12 cellular contexts compared by ENCODE assay signal in the genomic region with DNA sequence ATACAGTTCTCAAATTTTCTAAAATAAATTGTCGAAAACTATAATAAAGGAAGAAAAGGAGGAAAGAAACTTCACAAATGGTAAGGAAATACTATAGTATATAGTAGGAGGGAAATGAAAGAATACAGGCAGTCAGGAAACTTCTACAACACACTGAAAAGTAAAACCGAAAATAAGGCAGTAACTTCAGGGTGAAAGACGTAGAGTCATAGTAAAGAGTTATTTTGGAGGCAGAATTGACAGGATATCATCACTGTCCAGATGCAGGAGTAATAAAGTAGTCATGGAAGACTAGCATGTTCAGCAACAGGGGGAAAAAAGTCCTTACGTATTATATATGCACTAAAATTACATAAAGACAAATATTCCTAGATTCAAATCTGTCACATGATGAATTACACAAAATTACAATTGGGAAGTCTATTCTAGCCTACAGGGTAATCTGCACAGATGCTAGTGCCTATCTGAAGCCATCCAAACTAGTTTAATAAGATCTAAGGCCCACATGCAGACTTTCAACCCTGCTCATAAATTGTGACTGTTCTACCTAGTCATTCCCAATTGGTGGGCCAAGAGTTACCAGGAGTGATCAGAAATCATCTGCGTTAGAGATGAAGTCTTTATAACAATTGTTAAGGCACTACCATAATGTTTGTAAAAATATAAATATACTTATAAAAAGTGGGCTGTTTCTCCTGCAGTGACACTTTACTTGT. TPM values are rescaled to one million over a fixed set of nuclear protein-coding genes. Genes with fewer than 3 reads are reported as not detected.
DNase-seq lines count a peak whose midpoint lies in the region; ATAC-seq and TF ChIP-seq lines count a peak whose summit lies in the region.
"Had no signal": no experiment of that assay in that cellular context is flagged by ENCODE, and none has a peak within 500 bp of the region (broad histone marks: within the 10 kb centered on the region; RNA-seq: fewer than 3 reads in every experiment).

No MANE protein-coding gene starts in this region.

- H3K4me1 ChIP-seq in OCI-LY7 (ENCODE audit: insufficient read depth, low read length, poor library complexity, severe bottlenecking): peaks cover 20% of the 10 kb centered on the region

- peaks cover 19% of the 10 kb centered on the region for H3K36me3 ChIP-seq in OCI-LY7 (ENCODE audit: insufficient read depth, low read length)
- H3K36me3 ChIP-seq: adrenal gland had no signal

- no peak overlapping the region for H3K27ac ChIP-seq in OCI-LY7 (ENCODE audit: low read depth, low read length, poor library complexity, severe bottlenecking)
- H3K27ac ChIP-seq: adrenal gland had no signal

- POLR2A ChIA-PET in OCI-LY7 (lab: Charles Lee): no interaction called here

- H3K4me3 ChIP-seq in OCI-LY7 (ENCODE audit: low read depth, low read length, poor library complexity, severe bottlenecking): no peak overlapping the region
- H3K4me3 ChIP-seq: adrenal gland had no signal

- H3K4me2 ChIP-seq in OCI-LY7 (ENCODE audit: low read length): peak overlapping the region; percentile 20; the same call in 1 of the 2 replicates

- no peak overlapping the region for H2AFZ ChIP-seq in OCI-LY7 (ENCODE audit: low read length)

- H3K9me3 Mint-ChIP-seq in activated T-cell treated with anti-CD3 and anti-CD28 coated beads, Interleukin-2, amount 50 U/mL, for 72 hours: peaks cover 2% of the 10 kb centered on the region in 2 donors
- no peaks in the 10 kb centered on the region for H3K9me3 Mint-ChIP-seq in stimulated activated effector memory CD8-positive, alpha-beta T cell treated with anti-CD3 and anti-CD28 coated beads, Interleukin-12 subunit alpha, Interleukin-12 subunit beta, amount 100 ng/mL, for 72 hours

- no peaks in the 10 kb centered on the region for H4K20me1 ChIP-seq in OCI-LY7 (ENCODE audit: insufficient read depth, low read length)

- TF ChIP-seq CTCF in OCI-LY7 (conservative IDR thresholded peaks at IDR 0.05; ENCODE audit: low read length): no peak

- ATAC-seq in activated T-cell treated with anti-CD3 and anti-CD28 coated beads, Interleukin-2, amount 50 U/mL, for 72 hours (replicated peaks in 1 of 2): peak; percentile 49 to 65
- ATAC-seq in HG02678 (IDR thresholded peaks at IDR 0.05; ENCODE audit: unreplicated experiment) (peak; percentile 88), HG03521 (IDR thresholded peaks at IDR 0.05; ENCODE audit: unreplicated experiment) (no peak)
- ATAC-seq in stimulated activated effector memory CD8-positive, alpha-beta T cell treated with anti-CD3 and anti-CD28 coated beads, Interleukin-12 subunit alpha, Interleukin-12 subunit beta, amount 100 ng/mL, for 72 hours: peak; percentile 82

- H3K9me3 ChIP-seq in OCI-LY7 (ENCODE audit: low read length): no peaks in the 10 kb centered on the region
- H3K9me3 ChIP-seq: adrenal gland had no signal

- no TSS peak for BruUV-seq in OCI-LY7 (replicated peaks; lab: Mats Ljungman, UMichigan)

- peaks cover 24% of the 10 kb centered on the region for H3K4me1 Mint-ChIP-seq in activated T-cell treated with anti-CD3 and anti-CD28 coated beads, Interleukin-2, amount 50 U/mL, for 72 hours (ENCODE audit: low read depth)
- peaks cover 21% of the 10 kb centered on the region for H3K4me1 Mint-ChIP-seq in stimulated activated effector memory CD8-positive, alpha-beta T cell treated with anti-CD3 and anti-CD28 coated beads, Interleukin-12 subunit alpha, Interleukin-12 subunit beta, amount 100 ng/mL, for 72 hours

- CTCF ChIA-PET in OCI-LY7 (lab: Charles Lee; ENCODE audit: unreplicated experiment): no interaction called here

- DNase-seq in activated T-cell treated with anti-CD3 and anti-CD28 coated beads, Interleukin-2, amount 50 U/mL, for 72 hours: no peak
- no peak for DNase-seq in activated T-cell treated with anti-CD3 and anti-CD28 coated beads, Interleukin-2, amount 50 U/mL, for 1 hour
- DNase-seq in OCI-LY7 (ENCODE audit: low spot score) (no peak), NCI-H146 treated with DMSO at 0.1 percent for 48 hours (lab: John Stamatoyannopoulos, UW; ENCODE audit: unreplicated experiment) (no peak), NCI-H524 (lab: John Stamatoyannopoulos, UW) (no peak)
- DNase-seq in stimulated activated effector memory CD8-positive, alpha-beta T cell treated with anti-CD3 and anti-CD28 coated beads, Interleukin-12 subunit alpha, Interleukin-12 subunit beta, amount 100 ng/mL, for 72 hours (ENCODE audit: low spot score in 2 of 2): no peak
- DNase-seq: adrenal gland; erythroblast; NCI-H226; stimulated activated naive CD4-positive, alpha-beta T cell had no signal

- peaks cover 4 to 6% of the 10 kb centered on the region in 2 donors for H3K36me3 Mint-ChIP-seq in activated T-cell treated with anti-CD3 and anti-CD28 coated beads, Interleukin-2, amount 50 U/mL, for 72 hours (ENCODE audit: insufficient read depth in 2 of 2)
- H3K36me3 Mint-ChIP-seq in stimulated activated effector memory CD8-positive, alpha-beta T cell treated with anti-CD3 and anti-CD28 coated beads, Interleukin-12 subunit alpha, Interleukin-12 subunit beta, amount 100 ng/mL, for 72 hours: peaks cover 15% of the 10 kb centered on the region

- peak overlapping the region; percentile 58 to 71 for H3K4me3 Mint-ChIP-seq in activated T-cell treated with anti-CD3 and anti-CD28 coated beads, Interleukin-2, amount 50 U/mL, for 72 hours
- peak overlapping the region; percentile 38 for H3K4me3 Mint-ChIP-seq in stimulated activated effector memory CD8-positive, alpha-beta T cell treated with anti-CD3 and anti-CD28 coated beads, Interleukin-12 subunit alpha, Interleukin-12 subunit beta, amount 100 ng/mL, for 72 hours

- no peaks in the 10 kb centered on the region for H3K27me3 Mint-ChIP-seq in activated T-cell treated with anti-CD3 and anti-CD28 coated beads, Interleukin-2, amount 50 U/mL, for 72 hours (ENCODE audit: low read depth)

- H3K9me2 ChIP-seq in OCI-LY7 (ENCODE audit: insufficient read depth, low read length): no peaks in the 10 kb centered on the region

- H3K27ac Mint-ChIP-seq in activated T-cell treated with anti-CD3 and anti-CD28 coated beads, Interleukin-2, amount 50 U/mL, for 72 hours: peak overlapping the region; percentile 88
- H3K27ac Mint-ChIP-seq in stimulated activated effector memory CD8-positive, alpha-beta T cell treated with anti-CD3 and anti-CD28 coated beads, Interleukin-12 subunit alpha, Interleukin-12 subunit beta, amount 100 ng/mL, for 72 hours: peak overlapping the region; percentile 48

- H3K79me2 ChIP-seq in OCI-LY7 (ENCODE audit: insufficient read depth, low read depth, low read length): peaks cover 40% of the 10 kb centered on the region; the same call in 1 of the 2 replicates

- intact Hi-C loops in OCI-LY7 (cut with micrococcal nuclease; ENCODE audit: unreplicated experiment): no loop called here

RNA-seq across cellular contexts. Expression of gene VPS13C, which starts 14.0 kb away (rescaled TPM):
- 10 to 100 TPM; 71.7 to 88.5 TPM for total RNA-seq in activated T-cell treated with anti-CD3 and anti-CD28 coated beads, Interleukin-2, amount 50 U/mL, for 72 hours
- 30.9 and 44.4 TPM in 2 replicates for total RNA-seq in OCI-LY7 (2014; rRNA removed; shearing (Covaris generic))
- 60.6 and 66.8 TPM in 2 replicates for total RNA-seq in OCI-LY7 (2022)

RNA-seq across cellular contexts. Expression of gene C2CD4A, which starts 20.6 kb away (rescaled TPM):
- 1 to 10 TPM in 1 of 2 donors, under 1 TPM in 1; 0.46 to 1.8 TPM for total RNA-seq in activated T-cell treated with anti-CD3 and anti-CD28 coated beads, Interleukin-2, amount 50 U/mL, for 72 hours
- total RNA-seq in OCI-LY7 (2014; rRNA removed; shearing (Covaris generic)): not detected in 2 replicates
- total RNA-seq in OCI-LY7 (2022): not detected in 2 replicates
